ENCODE assay signal across 11 cellular contexts in the genomic region with DNA sequence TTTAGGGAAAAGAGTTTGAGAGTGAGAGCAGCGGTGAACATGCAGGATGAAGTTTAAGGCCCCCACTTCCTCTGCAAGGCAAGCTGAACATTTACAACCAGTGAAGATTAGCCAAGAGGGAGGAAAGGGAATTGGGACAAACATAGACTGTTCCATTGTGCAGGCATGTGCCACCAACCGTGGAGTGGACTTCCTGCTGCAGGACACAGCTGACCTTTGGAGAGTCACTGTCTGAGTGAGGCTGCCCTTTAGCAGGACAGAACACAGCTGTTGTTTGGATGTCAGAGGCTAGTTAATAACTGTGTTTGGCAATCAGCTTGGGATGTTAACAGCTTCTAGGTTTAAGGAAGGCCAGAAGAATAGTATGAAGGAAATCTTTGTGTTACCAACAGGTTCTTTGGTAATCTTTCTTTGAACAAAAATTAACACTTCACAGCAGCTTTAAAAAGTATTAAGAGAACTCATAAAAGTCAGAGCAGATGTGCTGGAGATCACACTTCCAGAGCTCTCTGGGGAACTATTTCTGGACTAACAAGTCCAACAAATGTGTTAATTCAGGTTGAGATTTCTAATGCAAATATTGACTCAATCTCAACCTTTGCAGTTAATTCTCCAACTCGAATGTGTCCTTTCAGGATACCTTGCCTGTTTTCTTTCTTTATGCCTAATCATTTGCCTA. TPM values are rescaled to one million over a fixed set of nuclear protein-coding genes. Genes with fewer than 3 reads are reported as not detected.
DNase-seq lines count a peak whose midpoint lies in the region; ATAC-seq, FAIRE-seq and TF ChIP-seq lines count a peak whose summit lies in the region.
"Had no signal": no experiment of that assay in that cellular context is flagged by ENCODE, and none has a peak within 500 bp of the region (broad histone marks: within the 10 kb centered on the region; RNA-seq: fewer than 3 reads in every experiment).

No MANE protein-coding gene starts in this region.

- H3K9me1 ChIP-seq in IMR-90 (ENCODE audit: insufficient read depth, low read length): peaks cover 14% of the 10 kb centered on the region

- H4K20me1 ChIP-seq in IMR-90 (ENCODE audit: insufficient read depth, low read length): peaks cover 46% of the 10 kb centered on the region; the same call in 1 of the 2 replicates
- H4K20me1 ChIP-seq in MM.1S (ENCODE audit: insufficient read depth, low read length): no peaks in the 10 kb centered on the region

- POLR2A ChIA-PET in IMR-90 (lab: Charles Lee; ENCODE audit: unreplicated experiment): no interaction called here

- H2AFZ ChIP-seq in IMR-90 (replicated peaks; ENCODE audit: low read length, poor library complexity) (no peak overlapping the region), MM.1S (ENCODE audit: low read length) (no peak overlapping the region)

- H3K4me2 ChIP-seq in IMR-90 (ENCODE audit: low read depth, low read length) (peak overlapping the region; percentile 16; the same call in 1 of the 2 replicates), MM.1S (ENCODE audit: low read depth, low read length) (no peak overlapping the region)

- TF ChIP-seq POLR2A in IMR-90 (IDR thresholded peaks at IDR 0.05; ENCODE audit: low read depth, low read length): no peak

- no peak overlapping the region for H3K4ac ChIP-seq in IMR-90 (ENCODE audit: low read depth, low read length)

- no peak overlapping the region for H2AK5ac ChIP-seq in IMR-90 (ENCODE audit: low read depth, low read length)

- no peak overlapping the region for H4K5ac ChIP-seq in IMR-90 (ENCODE audit: low read depth, low read length)

- FAIRE-seq in small intestine (lab: Jason Lieb, UNC): no peak
- FAIRE-seq: keratinocyte had no signal

- H3K36me3 ChIP-seq in IMR-90 (ENCODE audit: control insufficient read depth, insufficient read depth, low read length) (no peaks in the 10 kb centered on the region), small intestine (ENCODE audit: control insufficient read depth in 2 of 2, insufficient read depth in 2 of 2, low read length in 2 of 2) (no peaks in the 10 kb centered on the region), MM.1S (replicated peaks; ENCODE audit: insufficient read depth, low read length) (no peaks in the 10 kb centered on the region)
- no peaks in the 10 kb centered on the region for H3K36me3 ChIP-seq in effector memory CD4-positive, alpha-beta T cell (ENCODE audit: control insufficient read depth, insufficient read depth, low read length)

- H3K27me3 ChIP-seq in IMR-90 (ENCODE audit: control insufficient read depth, insufficient read depth, low read length): no peaks in the 10 kb centered on the region
- H3K27me3 ChIP-seq in small intestine (ENCODE audit: control insufficient read depth in 2 of 2, insufficient read depth in 2 of 2, low read length in 2 of 2): no peaks in the 10 kb centered on the region
- no peaks in the 10 kb centered on the region for H3K27me3 ChIP-seq in MM.1S (replicated peaks; ENCODE audit: insufficient read depth, low read length)
- H3K27me3 ChIP-seq in effector memory CD4-positive, alpha-beta T cell (replicated peaks; ENCODE audit: control insufficient read depth, insufficient read depth, low read length, poor library complexity, severe bottlenecking): no peaks in the 10 kb centered on the region

- DNase-seq in IMR-90: peak; percentile 18
- peak; percentile 76 to 85 for DNase-seq in dermis microvascular lymphatic vessel endothelial cell (ENCODE audit: low read depth in 2 of 2)
- peak; percentile 77 for DNase-seq in kidney tubule cell (ENCODE audit: low spot score)
- peak; percentile 20 for DNase-seq in small intestine
- no peak for DNase-seq in MM.1S
- DNase-seq in effector memory CD4-positive, alpha-beta T cell: no peak
- no peak for DNase-seq in effector CD4-positive, alpha-beta T cell
- no peak for DNase-seq in GM19238 (ENCODE audit: insufficient read length, low spot score)
- DNase-seq: NCI-H1436, SIG-M5 had no signal

- H4K8ac ChIP-seq in IMR-90 (ENCODE audit: low read depth in 2 of 2, low read length in 2 of 2): no peak overlapping the region

- no peak for TF ChIP-seq RAD21 in IMR-90 (IDR thresholded peaks at IDR 0.05; ENCODE audit: low read length)

- no peak overlapping the region for H4K91ac ChIP-seq in IMR-90 (ENCODE audit: insufficient read depth, low read depth, low read length)

- H3K18ac ChIP-seq in IMR-90 (ENCODE audit: low read depth, low read length): no peak overlapping the region

- no peak overlapping the region for H3K9ac ChIP-seq in IMR-90 (ENCODE audit: low read depth, low read length)
- no peak overlapping the region for H3K9ac ChIP-seq in MM.1S (ENCODE audit: low read length)

- H3K79me1 ChIP-seq in IMR-90 (ENCODE audit: low read depth in 1 of 2, low read length in 2 of 2): peaks cover 42 to 61% of the 10 kb centered on the region in 2 experiments

- no peak overlapping the region for H3K27ac ChIP-seq in IMR-90 (ENCODE audit: insufficient read depth, low read length)
- peak overlapping the region in 1 of 2 donors; percentile 0 for H3K27ac ChIP-seq in small intestine (ENCODE audit: low read depth in 1 of 2, low read length in 1 of 2)
- H3K27ac ChIP-seq in MM.1S (ENCODE audit: low read length): no peak overlapping the region
- H3K27ac ChIP-seq in effector memory CD4-positive, alpha-beta T cell (ENCODE audit: insufficient read depth, low read length, poor library complexity, severe bottlenecking): no peak overlapping the region

- intact Hi-C loops in IMR-90 (cut with micrococcal nuclease): no loop called here

- H3K14ac ChIP-seq in IMR-90 (replicated peaks; ENCODE audit: low read depth, low read length): 0 out of 2 replicates have a peak overlapping the region, but pooled peaks have one; percentile 8

- no peaks in the 10 kb centered on the region for H3K79me2 ChIP-seq in MM.1S (ENCODE audit: low read length)

- H3K56ac ChIP-seq in IMR-90 (ENCODE audit: extremely low read depth, insufficient read depth, low read length): no peak overlapping the region

- H2BK120ac ChIP-seq in IMR-90 (ENCODE audit: low read depth, low read length): no peak overlapping the region

- H3K4me1 ChIP-seq in IMR-90 (ENCODE audit: control insufficient read depth, insufficient read depth, low read length) (peaks cover 13% of the 10 kb centered on the region), small intestine (ENCODE audit: control insufficient read depth in 2 of 2, insufficient read depth in 1 of 2, low read depth in 1 of 2, low read length in 1 of 2) (peaks cover 0 to 6% of the 10 kb centered on the region in 2 donors), MM.1S (ENCODE audit: low read length) (no peaks in the 10 kb centered on the region)
- no peaks in the 10 kb centered on the region for H3K4me1 ChIP-seq in effector memory CD4-positive, alpha-beta T cell (ENCODE audit: control insufficient read depth, insufficient read depth, low read length, poor library complexity, severe bottlenecking)

- no peak overlapping the region for H2BK5ac ChIP-seq in IMR-90 (ENCODE audit: low read depth, low read length, poor library complexity, severe bottlenecking)

- H3K23ac ChIP-seq in IMR-90 (ENCODE audit: low read depth, low read length): 0 out of 2 replicates have a peak overlapping the region, but pooled peaks have one; percentile 6

- dilution Hi-C loops in IMR-90 (cut with HindIII; ENCODE audit: low sequenced_read_pairs, unreplicated experiment): no loop called here

- CTCF ChIA-PET in IMR-90 (lab: Yijun Ruan, JAX): interaction anchor here (0.5 to 1.2 kb wide), 4 partner anchors 11 to 287 kb away, joined by 3 to 4 read pairs (median 3); no protein-coding TSS in a partner anchor

- no peaks in the 10 kb centered on the region for H3K9me2 ChIP-seq in MM.1S (replicated peaks; ENCODE audit: insufficient read depth, low read length)

- BruUV-seq in IMR-90 (replicated peaks; lab: Mats Ljungman, UMichigan): no TSS peak

- no peak overlapping the region for H2BK15ac ChIP-seq in IMR-90 (ENCODE audit: low read depth, low read length)

- WGBS in IMR-90 (ENCODE audit: extremely low coverage in 2 of 2, insufficient read length in 1 of 2), 2 experiments: 0% methylated on average over 1 of the region's 3 CpGs; no CpG with 5 or more reads in 1 of the 2 experiments
- 30 to 31% (median 31%) methylated on average over 3 of the region's 3 CpGs for WGBS in small intestine, 3 donors

- no peaks in the 10 kb centered on the region for H3F3A ChIP-seq in MM.1S (ENCODE audit: insufficient read depth, low read length)

- no peak overlapping the region for H2BK20ac ChIP-seq in IMR-90 (ENCODE audit: low read depth, low read length)

- no peak overlapping the region for H2AK9ac ChIP-seq in IMR-90 (replicated peaks; ENCODE audit: low read depth, low read length, poor library complexity)

- in situ Hi-C loops in IMR-90 (cut with MboI; ENCODE audit: low sequenced_read_pairs): no loop called here

- H3K4me3 ChIP-seq in IMR-90 (ENCODE audit: insufficient read depth, low read depth, low read length) (no peak overlapping the region), small intestine (ENCODE audit: low read depth in 1 of 2, low read length in 2 of 2) (no peak overlapping the region), MM.1S (ENCODE audit: low read length) (no peak overlapping the region)
- H3K4me3 ChIP-seq in effector memory CD4-positive, alpha-beta T cell (ENCODE audit: insufficient read depth, low read depth, low read length, poor library complexity, severe bottlenecking): no peak overlapping the region

- no peak for TF ChIP-seq CTCF in IMR-90 (conservative IDR thresholded peaks at IDR 0.05; ENCODE audit: low read depth, low read length)
- TF ChIP-seq CTCF in MM.1S (IDR thresholded peaks at IDR 0.05; ENCODE audit: low read length): no peak

- H3K9me3 ChIP-seq in IMR-90 (ENCODE audit: control insufficient read depth, insufficient read depth, low read length): no peaks in the 10 kb centered on the region
- H3K9me3 ChIP-seq in small intestine (ENCODE audit: control insufficient read depth, low read depth): no peaks in the 10 kb centered on the region
- no peaks in the 10 kb centered on the region for H3K9me3 ChIP-seq in MM.1S (replicated peaks; ENCODE audit: insufficient read depth, low read length)
- H3K9me3 ChIP-seq in effector memory CD4-positive, alpha-beta T cell (ENCODE audit: control insufficient read depth, low read length): no peaks in the 10 kb centered on the region

- peak; percentile 60 for ATAC-seq in IMR-90 (ENCODE audit: low read depth)

TF ChIP-seq in IMR-90, 13 proteins besides CTCF, POLR2A, EP300 and RAD21:
- TF ChIP-seq BHLHE40 (IDR thresholded peaks at IDR 0.05; ENCODE audit: low read depth, low read length): no peak

RNA-seq across cellular contexts. Expression of gene CTDSPL, which starts 31.4 kb away (rescaled TPM):
- total RNA-seq in IMR-90 (2012; rRNA removed) (29.0 and 33.3 TPM in 2 replicates), dermis microvascular lymphatic vessel endothelial cell (102 and 134 TPM in 2 replicates)
- polyA plus RNA-seq in IMR-90 (2012; rRNA removed) (23.9 and 24.5 TPM in 2 replicates), small intestine (10 to 100 TPM; 11.6 to 16.7 (median 12.3) TPM)
- polyA plus RNA-seq in IMR-90 (2012; cell fraction: cytosol; rRNA removed): 16.1 and 16.4 TPM in 2 replicates
- 17.1 and 36.9 TPM in 2 replicates for polyA plus RNA-seq in IMR-90 (2012; cell fraction: nucleus; rRNA removed; ENCODE audit: low replicate concordance)

Comparison
In these comparisons a context has a peak if more than half of its experiments do, and no peak if none do; other contexts are left out.
1. DNase-seq: peak in IMR-90 (single experiment), dermis microvascular lymphatic vessel endothelial cell (2 of 2), kidney tubule cell (single experiment) and small intestine (single experiment); none in MM.1S (single experiment), effector memory CD4-positive, alpha-beta T cell (0 of 3), effector CD4-positive, alpha-beta T cell (single experiment) and GM19238 (single experiment).